ENCODE assay signal across 23 cellular contexts in the genomic region with DNA sequence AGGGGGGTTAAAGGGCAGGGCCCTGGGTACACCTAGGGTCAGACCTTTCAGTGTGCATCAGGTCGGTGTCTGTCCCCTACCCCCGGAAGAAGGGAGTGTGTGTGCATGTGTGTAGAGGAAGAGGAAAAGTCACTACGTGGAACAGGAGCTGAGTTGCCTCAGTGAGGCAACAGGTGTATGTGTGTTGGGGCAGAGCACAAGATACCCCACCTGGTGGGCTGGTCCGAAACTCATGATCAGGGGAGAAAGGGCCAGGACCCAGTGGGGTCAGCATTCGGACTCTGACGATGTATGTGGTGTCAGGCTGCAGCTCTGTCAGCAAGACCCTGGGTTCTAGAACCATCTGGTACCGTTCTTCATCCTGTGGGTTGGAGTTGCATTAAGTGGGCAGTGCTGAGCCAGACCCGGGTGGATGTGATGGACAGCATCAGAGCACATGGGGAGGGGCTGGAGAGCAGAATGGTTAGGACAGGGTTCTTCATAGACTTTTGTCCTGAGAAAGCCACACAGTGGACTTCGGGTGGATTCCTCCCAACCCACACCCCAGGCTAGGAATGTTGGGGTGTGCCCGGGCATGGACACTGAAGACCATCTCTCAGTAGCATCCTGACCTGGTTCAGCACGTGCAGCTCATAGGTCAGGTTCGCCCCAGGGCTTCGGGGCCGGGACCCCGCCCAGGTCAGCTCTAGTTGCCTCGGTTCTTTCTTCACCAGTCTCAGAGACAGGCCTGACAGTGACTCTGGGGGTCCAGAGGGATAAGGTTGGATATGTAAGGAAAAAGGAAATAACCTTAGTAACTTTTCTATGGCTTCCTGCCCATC. TPM values are rescaled to one million over a fixed set of nuclear protein-coding genes. Genes with fewer than 3 reads are reported as not detected.
DNase-seq lines count a peak whose midpoint lies in the region; ATAC-seq and TF ChIP-seq lines count a peak whose summit lies in the region.
"Had no signal": no experiment of that assay in that cellular context is flagged by ENCODE, and none has a peak within 500 bp of the region (broad histone marks: within the 10 kb centered on the region; RNA-seq: fewer than 3 reads in every experiment).

No MANE protein-coding gene starts in this region.

- H3K4me1 ChIP-seq in right atrium auricular region (peaks cover 0 to 37% of the 10 kb centered on the region in 2 donors), IMR-90 (ENCODE audit: control insufficient read depth, insufficient read depth, low read length) (peaks cover 10% of the 10 kb centered on the region; the same call in 1 of the 2 replicates)
- no peaks in the 10 kb centered on the region for H3K4me1 ChIP-seq in naive thymus-derived CD4-positive, alpha-beta T cell (ENCODE audit: control insufficient read depth in 2 of 2, insufficient read depth in 2 of 2, low read length in 2 of 2)

- in situ Hi-C loops in IMR-90 (cut with MboI; ENCODE audit: low sequenced_read_pairs), result no loop called here

- no peak overlapping the region for H2BK20ac ChIP-seq in IMR-90 (ENCODE audit: low read depth, low read length)

- H3K9me3 Mint-ChIP-seq in naive thymus-derived CD4-positive, alpha-beta T cell, result no peaks in the 10 kb centered on the region

- DNase-seq in Right ventricle myocardium inferior (ENCODE audit: missing footprints) (peak; percentile 43), right atrium auricular region (ENCODE audit: low spot score) (no peak), IMR-90 (no peak), NCI-H1092 (lab: John Stamatoyannopoulos, UW) (no peak), NCI-H187 (lab: John Stamatoyannopoulos, UW) (no peak)
- no peak for DNase-seq in naive thymus-derived CD4-positive, alpha-beta T cell
- DNase-seq: AML-193, COR-L47, DMS153, GDM1, HCEC 1CT, KG1, NCI-H1417 treated with DMSO at 0.1 percent for 48 hours, NCI-H1930, NCI-H226, NCI-H524, NCI-H82, OCI-M1, SHP77 treated with DMSO at 0.1 percent for 48 hours, SK-N-SH had no signal

- peaks cover 2 to 40% (median 11%) of the 10 kb centered on the region in 5 donors for H3K36me3 Mint-ChIP-seq in naive thymus-derived CD4-positive, alpha-beta T cell

- H3K27ac ChIP-seq in right atrium auricular region, result no peak overlapping the region
- no peak overlapping the region for H3K27ac ChIP-seq in IMR-90 (ENCODE audit: insufficient read depth, low read length)
- H3K27ac ChIP-seq in naive thymus-derived CD4-positive, alpha-beta T cell (ENCODE audit: low read depth, low read length), result no peak overlapping the region
- H3K27ac ChIP-seq: C4-2B had no signal

- TF ChIP-seq RAD21 in IMR-90 (IDR thresholded peaks at IDR 0.05; ENCODE audit: low read length), result no peak

- no peak overlapping the region for H3K23ac ChIP-seq in IMR-90 (ENCODE audit: low read depth, low read length)

- H3K9ac ChIP-seq in IMR-90 (ENCODE audit: low read depth, low read length), result no peak overlapping the region
- H3K9ac ChIP-seq: SK-N-SH had no signal

- no peak overlapping the region for H3K4me3 Mint-ChIP-seq in naive thymus-derived CD4-positive, alpha-beta T cell

- H3K9me1 ChIP-seq in IMR-90 (ENCODE audit: insufficient read depth, low read length), result peaks cover 14% of the 10 kb centered on the region; the same call in 1 of the 2 replicates

- peaks cover 0 to 2% (median 0%) of the 10 kb centered on the region in 5 donors for H3K27me3 Mint-ChIP-seq in naive thymus-derived CD4-positive, alpha-beta T cell

- no peak overlapping the region for H4K91ac ChIP-seq in IMR-90 (ENCODE audit: insufficient read depth, low read depth, low read length)

- 0 out of 2 replicates have a peak overlapping the region, but pooled peaks have one; percentile 16 for H2AK5ac ChIP-seq in IMR-90 (ENCODE audit: low read depth, low read length)

- no peak overlapping the region for H3K18ac ChIP-seq in IMR-90 (ENCODE audit: low read depth, low read length)

- no TSS peak for BruUV-seq in IMR-90 (replicated peaks; lab: Mats Ljungman, UMichigan)

- peaks cover 7 to 32% (median 19%) of the 10 kb centered on the region in 7 donors for H3K4me1 Mint-ChIP-seq in naive thymus-derived CD4-positive, alpha-beta T cell

- POLR2A ChIA-PET in IMR-90 (lab: Charles Lee; ENCODE audit: unreplicated experiment), result interaction anchor here (1.5 kb wide), 1 partner anchor 14 kb away, joined by 4 read pairs; no protein-coding TSS in a partner anchor
- POLR2A ChIA-PET in naive thymus-derived CD4-positive, alpha-beta T cell (lab: Charles Lee), result interaction anchor here (1.3 to 2.0 kb wide), 2 partner anchors 7 to 9 kb away, joined by 4 to 8 read pairs; no protein-coding TSS in a partner anchor

- no peak overlapping the region for H2AFZ ChIP-seq in IMR-90 (replicated peaks; ENCODE audit: low read length, poor library complexity)

- peaks cover 5% of the 10 kb centered on the region for H3K36me3 ChIP-seq in right atrium auricular region
- H3K36me3 ChIP-seq in IMR-90 (ENCODE audit: control insufficient read depth, insufficient read depth, low read length), result peaks cover 4% of the 10 kb centered on the region; the same call in 1 of the 2 replicates
- H3K36me3 ChIP-seq in naive thymus-derived CD4-positive, alpha-beta T cell (ENCODE audit: control insufficient read depth in 2 of 3, insufficient read depth in 3 of 3, low read length in 3 of 3), result peaks cover 0 to 92% (median 20%) of the 10 kb centered on the region in 3 experiments

- no peak overlapping the region for H3K4ac ChIP-seq in IMR-90 (ENCODE audit: low read depth, low read length)

- H3K4me3 ChIP-seq in right atrium auricular region, result no peak overlapping the region
- H3K4me3 ChIP-seq in IMR-90 (ENCODE audit: insufficient read depth, low read depth, low read length), result no peak overlapping the region
- no peak overlapping the region for H3K4me3 ChIP-seq in naive thymus-derived CD4-positive, alpha-beta T cell (ENCODE audit: low read length)

- H3K27ac Mint-ChIP-seq in naive thymus-derived CD4-positive, alpha-beta T cell, result peak overlapping the region in 5 of 9 donors; percentile 24 to 74 (median 38)

- H2AK9ac ChIP-seq in IMR-90 (replicated peaks; ENCODE audit: low read depth, low read length, poor library complexity), result no peak overlapping the region

- no peak overlapping the region for H2BK5ac ChIP-seq in IMR-90 (ENCODE audit: low read depth, low read length, poor library complexity, severe bottlenecking)

- intact Hi-C loops in Right ventricle myocardium inferior (cut with DNase I), result loop anchor here (10.0 kb wide), 1 partner anchor 507 kb away; a partner anchor contains a TSS
- intact Hi-C loops in IMR-90 (cut with micrococcal nuclease), result no loop called here
- intact Hi-C loops in naive thymus-derived CD4-positive, alpha-beta T cell (cut with micrococcal nuclease), result no loop called here

- WGBS in IMR-90 (ENCODE audit: extremely low coverage in 2 of 2, insufficient read length in 1 of 2), 2 experiments, result 93% methylated on average over 5 of the region's 16 CpGs; no CpG with 5 or more reads in 1 of the 2 experiments

- H3K14ac ChIP-seq in IMR-90 (replicated peaks; ENCODE audit: low read depth, low read length), result no peak overlapping the region

- ATAC-seq in Right ventricle myocardium inferior, result no peak
- ATAC-seq in IMR-90 (ENCODE audit: low read depth), result no peak
- ATAC-seq in naive thymus-derived CD4-positive, alpha-beta T cell, result no peak
- ATAC-seq in GM19467 (IDR thresholded peaks at IDR 0.05; ENCODE audit: unreplicated experiment), result no peak

- TF ChIP-seq POLR2A in IMR-90 (IDR thresholded peaks at IDR 0.05; ENCODE audit: low read depth, low read length), result no peak

- no peak overlapping the region for H4K8ac ChIP-seq in IMR-90 (ENCODE audit: low read depth in 2 of 2, low read length in 2 of 2)

- dilution Hi-C loops in IMR-90 (cut with HindIII; ENCODE audit: low sequenced_read_pairs, unreplicated experiment), result no loop called here

- H3K4me2 ChIP-seq in IMR-90 (ENCODE audit: low read depth, low read length), result no peak overlapping the region
- H3K4me2 ChIP-seq: SK-N-SH had no signal

- TF ChIP-seq CTCF in right atrium auricular region (IDR thresholded peaks at IDR 0.05) (no peak), IMR-90 (conservative IDR thresholded peaks at IDR 0.05; ENCODE audit: low read depth, low read length) (no peak)

- H3K9me3 ChIP-seq in right atrium auricular region, result no peaks in the 10 kb centered on the region
- H3K9me3 ChIP-seq in IMR-90 (ENCODE audit: control insufficient read depth, insufficient read depth, low read length), result no peaks in the 10 kb centered on the region
- no peaks in the 10 kb centered on the region for H3K9me3 ChIP-seq in naive thymus-derived CD4-positive, alpha-beta T cell (ENCODE audit: control insufficient read depth in 2 of 3, low read length in 3 of 3)
- H3K9me3 ChIP-seq: SK-N-SH had no signal

- H3K27me3 ChIP-seq in right atrium auricular region (no peaks in the 10 kb centered on the region), IMR-90 (ENCODE audit: control insufficient read depth, insufficient read depth, low read length) (peaks cover 10% of the 10 kb centered on the region)
- H3K27me3 ChIP-seq in naive thymus-derived CD4-positive, alpha-beta T cell (ENCODE audit: control insufficient read depth in 2 of 2, insufficient read depth in 2 of 2, low read length in 2 of 2), result no peaks in the 10 kb centered on the region

- no peak overlapping the region for H4K5ac ChIP-seq in IMR-90 (ENCODE audit: low read depth, low read length)

- peaks cover 13% of the 10 kb centered on the region for H4K20me1 ChIP-seq in IMR-90 (ENCODE audit: insufficient read depth, low read length)

- no peak overlapping the region for H2BK120ac ChIP-seq in IMR-90 (ENCODE audit: low read depth, low read length)

- no peak overlapping the region for H2BK15ac ChIP-seq in IMR-90 (ENCODE audit: low read depth, low read length)

- no peak overlapping the region for H3K56ac ChIP-seq in IMR-90 (ENCODE audit: extremely low read depth, insufficient read depth, low read length)

- peaks cover 0 to 5% of the 10 kb centered on the region in 2 experiments; a peak in 2 of 4 replicates for H3K79me1 ChIP-seq in IMR-90 (ENCODE audit: low read depth in 1 of 2, low read length in 2 of 2)

- CTCF ChIA-PET in IMR-90 (lab: Yijun Ruan, JAX), result interaction anchor here (1.0 kb wide), 1 partner anchor 158 kb away, joined by 3 read pairs; no protein-coding TSS in a partner anchor
- CTCF ChIA-PET in naive thymus-derived CD4-positive, alpha-beta T cell (lab: Charles Lee), result interaction anchor here (1.2 kb wide), 1 partner anchor 10 kb away, joined by 4 read pairs; no protein-coding TSS in a partner anchor

RNA-seq across cellular contexts. Expression of a gene that starts 10.7 kb away (rescaled TPM):
- total RNA-seq in Right ventricle myocardium inferior (not detected), right atrium auricular region (under 1 TPM in 1 of 2 donors, not detected in 1; 0.71 TPM), IMR-90 (2012; rRNA removed) (not detected in 2 replicates)
- 0.10 TPM in 1 of 2 replicates, not detected in the other for polyA plus RNA-seq in IMR-90 (2012; rRNA removed)
- 0.04 TPM in 1 of 2 replicates, not detected in the other for polyA plus RNA-seq in IMR-90 (2012; cell fraction: cytosol; rRNA removed)
- 0.04 and 0.11 TPM in 2 replicates for polyA plus RNA-seq in IMR-90 (2012; cell fraction: nucleus; rRNA removed; ENCODE audit: low replicate concordance)
- 10 to 100 TPM in 4 of 5 experiments, 1 to 10 TPM in 1; 4.1 to 63.1 (median 33.6) TPM for total RNA-seq in naive thymus-derived CD4-positive, alpha-beta T cell
- polyA plus RNA-seq in naive thymus-derived CD4-positive, alpha-beta T cell, result 10 to 100 TPM; 10.9 to 41.4 TPM
- total RNA-seq: Daoy had no signal

RNA-seq across cellular contexts. Expression of a gene that starts 16.8 kb away (rescaled TPM):
- total RNA-seq in Right ventricle myocardium inferior (75.9 TPM), right atrium auricular region (10 to 100 TPM; 48.3 to 93.7 TPM), IMR-90 (2012; rRNA removed) (22.6 and 25.0 TPM in 2 replicates)
- polyA plus RNA-seq in IMR-90 (2012; rRNA removed), result 291 and 334 TPM in 2 replicates
- polyA plus RNA-seq in IMR-90 (2012; cell fraction: cytosol; rRNA removed), result 247 and 450 TPM in 2 replicates
- polyA plus RNA-seq in IMR-90 (2012; cell fraction: nucleus; rRNA removed; ENCODE audit: low replicate concordance), result 390 and 724 TPM in 2 replicates
- 100 to 1,000 TPM; 110 to 264 (median 124) TPM for total RNA-seq in naive thymus-derived CD4-positive, alpha-beta T cell
- 100 to 1,000 TPM in 1 of 2 donors, 10 to 100 TPM in 1; 54.2 to 101 TPM for polyA plus RNA-seq in naive thymus-derived CD4-positive, alpha-beta T cell

RNA-seq across cellular contexts. Expression of a gene that starts 35.4 kb away (rescaled TPM):
- total RNA-seq in Right ventricle myocardium inferior (0.73 TPM), right atrium auricular region (under 1 TPM; 0.08 to 0.48 TPM), IMR-90 (2012; rRNA removed) (2.5 and 3.4 TPM in 2 replicates)
- polyA plus RNA-seq in IMR-90 (2012; rRNA removed), result 3.7 and 4.3 TPM in 2 replicates
- 2.4 and 3.9 TPM in 2 replicates for polyA plus RNA-seq in IMR-90 (2012; cell fraction: cytosol; rRNA removed)
- 4.2 and 4.6 TPM in 2 replicates for polyA plus RNA-seq in IMR-90 (2012; cell fraction: nucleus; rRNA removed; ENCODE audit: low replicate concordance)
- 1 to 10 TPM in 1 of 5 experiments, under 1 TPM in 2, not detected in 2; 0.19 to 1.4 (median 0.53) TPM for total RNA-seq in naive thymus-derived CD4-positive, alpha-beta T cell
- not detected for polyA plus RNA-seq in naive thymus-derived CD4-positive, alpha-beta T cell

RNA-seq across cellular contexts. Expression of a gene that starts 45.3 kb away (rescaled TPM):
- total RNA-seq in Right ventricle myocardium inferior, result not detected
- total RNA-seq in right atrium auricular region, result not detected
- total RNA-seq in IMR-90 (2012; rRNA removed), result not detected in 2 replicates
- polyA plus RNA-seq in IMR-90 (2012; rRNA removed), result not detected in 2 replicates
- polyA plus RNA-seq in IMR-90 (2012; cell fraction: cytosol; rRNA removed), result not detected in 2 replicates
- polyA plus RNA-seq in IMR-90 (2012; cell fraction: nucleus; rRNA removed; ENCODE audit: low replicate concordance), result not detected in 2 replicates
- 1 to 10 TPM in 4 of 5 experiments, not detected in 1; 1.4 to 2.5 (median 1.8) TPM for total RNA-seq in naive thymus-derived CD4-positive, alpha-beta T cell
- polyA plus RNA-seq in naive thymus-derived CD4-positive, alpha-beta T cell, result under 1 TPM in 1 of 2 donors, not detected in 1; 0.33 TPM
- total RNA-seq: Daoy had no signal
- polyA plus RNA-seq: SK-N-SH had no signal
